12 cellular contexts compared by ENCODE assay signal in the genomic region with DNA sequence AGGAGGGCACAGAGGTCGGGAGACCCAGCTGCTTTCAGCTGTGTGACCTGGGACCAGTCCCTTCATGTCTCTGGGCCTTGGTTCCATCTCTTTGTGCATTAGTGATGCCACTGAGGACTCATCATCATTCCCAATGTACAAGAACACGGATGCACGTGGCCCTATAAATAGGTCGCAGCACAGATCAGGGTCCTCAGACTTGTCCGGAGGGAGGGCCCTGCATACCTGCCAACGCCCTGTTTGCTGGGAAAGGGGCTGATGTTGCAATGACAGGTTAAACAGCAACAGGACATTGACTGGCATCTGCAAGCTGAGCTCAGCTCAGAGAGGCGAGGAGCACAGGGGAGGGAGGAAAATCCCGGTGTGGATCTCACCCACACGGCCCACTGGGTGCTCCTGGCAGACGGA. TPM values are rescaled to one million over a fixed set of nuclear protein-coding genes. Genes with fewer than 3 reads are reported as not detected.
DNase-seq lines count a peak whose midpoint lies in the region; ATAC-seq and TF ChIP-seq lines count a peak whose summit lies in the region.
"Had no signal": no experiment of that assay in that cellular context is flagged by ENCODE, and none has a peak within 500 bp of the region (broad histone marks: within the 10 kb centered on the region; RNA-seq: fewer than 3 reads in every experiment).

No MANE protein-coding gene starts in this region.

- BruUV-seq in Calu3 (replicated peaks; lab: Mats Ljungman, UMichigan) = no TSS peak
- BruUV-seq in Panc1 (replicated peaks; lab: Mats Ljungman, UMichigan) = no TSS peak
- BruUV-seq in A673 (replicated peaks; lab: Mats Ljungman, UMichigan) = no TSS peak

- peaks cover 80% of the 10 kb centered on the region for H3K4me1 Mint-ChIP-seq in Calu3 (ENCODE audit: low read depth, unreplicated experiment)
- H3K4me1 Mint-ChIP-seq in osteocyte (ENCODE audit: unreplicated experiment) = peaks cover 67% of the 10 kb centered on the region
- H3K4me1 Mint-ChIP-seq: CD4-positive, alpha-beta memory T cell; stimulated activated naive B cell treated with anti-CD40 and anti-IgM and Interleukin-4, amounts not matched to agents 10 μg/mL and 1 μg/mL and 100 μg/mL, for 72 hours; T-helper 17 cell had no signal

- DNase-seq in Calu3 (peak; percentile 91), Panc1 (ENCODE audit: low read depth, low spot score) (no peak), foreskin keratinocyte (peak; percentile 65 to 80), osteocyte (ENCODE audit: extremely low spot score, unreplicated experiment) (no peak), A673 (ENCODE audit: low spot score) (no peak), NCI-H1694 treated with DMSO at 0.1 percent for 48 hours (lab: John Stamatoyannopoulos, UW) (no peak), activated T-cell treated with anti-CD3 and anti-CD28 coated beads for 4 hours (no peak)
- DNase-seq: activated T-cell treated with anti-CD3 and anti-CD28 coated beads, Interleukin-2, amount 50 U/mL, for 48 hours; CD4-positive, alpha-beta memory T cell; stimulated activated naive B cell treated with anti-CD40 and anti-IgM and Interleukin-4, amounts not matched to agents 10 μg/mL and 1 μg/mL and 100 μg/mL, for 72 hours; T-helper 17 cell had no signal

- ATAC-seq in Panc1 = no peak
- ATAC-seq in foreskin keratinocyte = no peak
- no peak for ATAC-seq in HG03108 (IDR thresholded peaks at IDR 0.05; ENCODE audit: unreplicated experiment)
- ATAC-seq: stimulated activated naive B cell treated with anti-CD40 and anti-IgM and Interleukin-4, amounts not matched to agents 10 μg/mL and 1 μg/mL and 100 μg/mL, for 72 hours; T-helper 17 cell had no signal

- CTCF ChIA-PET in Calu3 (lab: Charles Lee) = interaction anchor here (0.6 to 3.2 kb wide), 18 partner anchors 9 to 275 kb away, joined by 3 to 27 read pairs (median 6); a partner anchor contains a TSS
- CTCF ChIA-PET in Panc1 (lab: Charles Lee) = no interaction called here
- CTCF ChIA-PET in A673 (lab: Charles Lee) = no interaction called here

- H3K36me3 Mint-ChIP-seq in Calu3 (ENCODE audit: insufficient read depth, unreplicated experiment) (peaks cover 93% of the 10 kb centered on the region), osteocyte (ENCODE audit: unreplicated experiment) (peaks cover 4% of the 10 kb centered on the region)
- H3K36me3 Mint-ChIP-seq: CD4-positive, alpha-beta memory T cell had no signal

- H3K4me3 ChIP-seq in Panc1 (ENCODE audit: low read depth in 2 of 2, low read length in 2 of 2) = no peak overlapping the region
- H3K4me3 ChIP-seq in A673 (ENCODE audit: low read depth, low read length, poor library complexity, severe bottlenecking) = no peak overlapping the region

- in situ Hi-C loops in Panc1 (cut with HindIII; ENCODE audit: low pct_unique_long_range_greater_than_20kb, low sequenced_read_pairs) = no loop called here

- intact Hi-C loops in Calu3 (cut with micrococcal nuclease; ENCODE audit: unreplicated experiment) (loop anchor here (1.0 kb wide), 1 partner anchor 23 kb away; no protein-coding TSS in a partner anchor), Panc1 (cut with micrococcal nuclease; ENCODE audit: unreplicated experiment) (no loop called here), A673 (cut with micrococcal nuclease; ENCODE audit: unreplicated experiment) (no loop called here)

- H3K9me3 Mint-ChIP-seq in Calu3 (ENCODE audit: low read depth, unreplicated experiment) (no peaks in the 10 kb centered on the region), osteocyte (ENCODE audit: unreplicated experiment) (no peaks in the 10 kb centered on the region)
- H3K9me3 Mint-ChIP-seq: CD4-positive, alpha-beta memory T cell; stimulated activated naive B cell treated with anti-CD40 and anti-IgM and Interleukin-4, amounts not matched to agents 10 μg/mL and 1 μg/mL and 100 μg/mL, for 72 hours had no signal

- H3K36me3 ChIP-seq in Panc1 (ENCODE audit: control insufficient read depth, insufficient read depth, low read length) (peaks cover 3% of the 10 kb centered on the region; the same call in 1 of the 2 replicates), A673 (ENCODE audit: insufficient read depth, low read length, poor library complexity, severe bottlenecking) (no peaks in the 10 kb centered on the region)

- no peaks in the 10 kb centered on the region for H3K27me3 Mint-ChIP-seq in Calu3 (ENCODE audit: unreplicated experiment)
- no peaks in the 10 kb centered on the region for H3K27me3 Mint-ChIP-seq in osteocyte (ENCODE audit: unreplicated experiment)

- H3K27me3 ChIP-seq in Panc1 (ENCODE audit: control insufficient read depth, insufficient read depth, low read length) (no peaks in the 10 kb centered on the region), foreskin keratinocyte (no peaks in the 10 kb centered on the region), A673 (replicated peaks; ENCODE audit: insufficient read depth, low read depth, low read length, poor library complexity) (no peaks in the 10 kb centered on the region)

- H3K27ac ChIP-seq in Panc1 (ENCODE audit: low read length) (peak overlapping the region; percentile 72), foreskin keratinocyte (peak overlapping the region; percentile 81), A673 (ENCODE audit: low read depth, low read length, poor library complexity, severe bottlenecking) (no peak overlapping the region)

- H3K4me1 ChIP-seq in Panc1 (ENCODE audit: control insufficient read depth, insufficient read depth, low read length) (peaks cover 29% of the 10 kb centered on the region), foreskin keratinocyte (peaks cover 25% of the 10 kb centered on the region), A673 (ENCODE audit: insufficient read depth, low read length, poor library complexity, severe bottlenecking) (peaks cover 11% of the 10 kb centered on the region)

- POLR2A ChIA-PET in Panc1 (lab: Charles Lee) = no interaction called here
- POLR2A ChIA-PET in A673 (lab: Charles Lee; ENCODE audit: low non-redundant PET) = no interaction called here

- H3K27ac Mint-ChIP-seq in Calu3 (ENCODE audit: unreplicated experiment) (peak overlapping the region; percentile 94), osteocyte (ENCODE audit: unreplicated experiment) (peak overlapping the region; percentile 81)
- H3K27ac Mint-ChIP-seq: CD4-positive, alpha-beta memory T cell; stimulated activated naive B cell treated with anti-CD40 and anti-IgM and Interleukin-4, amounts not matched to agents 10 μg/mL and 1 μg/mL and 100 μg/mL, for 72 hours; T-helper 17 cell had no signal

- H3K9me3 ChIP-seq in Panc1 (ENCODE audit: control insufficient read depth, insufficient read depth, low read depth, low read length) (no peaks in the 10 kb centered on the region), A673 (ENCODE audit: low read depth, low read length, poor library complexity, severe bottlenecking) (no peaks in the 10 kb centered on the region)

- H3K4me3 Mint-ChIP-seq in Calu3 (ENCODE audit: low read depth, unreplicated experiment) (peak overlapping the region; percentile 20), osteocyte (ENCODE audit: unreplicated experiment) (no peak overlapping the region)
- H3K4me3 Mint-ChIP-seq: CD4-positive, alpha-beta memory T cell; stimulated activated naive B cell treated with anti-CD40 and anti-IgM and Interleukin-4, amounts not matched to agents 10 μg/mL and 1 μg/mL and 100 μg/mL, for 72 hours; T-helper 17 cell had no signal

- TF ChIP-seq CTCF in Calu3 (IDR thresholded peaks at IDR 0.05; ENCODE audit: unreplicated experiment) (no peak), Panc1 (IDR thresholded peaks at IDR 0.05) (no peak), foreskin keratinocyte (conservative IDR thresholded peaks at IDR 0.05) (no peak), osteocyte (IDR thresholded peaks at IDR 0.05) (no peak), A673 (conservative IDR thresholded peaks at IDR 0.05; ENCODE audit: low read depth, low read length) (no peak)

RNA-seq across cellular contexts. Expression of a gene that starts 21.8 kb away (rescaled TPM):
- 261 and 311 TPM in 2 replicates for total RNA-seq in Calu3 (2022)
- total RNA-seq in Panc1 (2021; ENCODE audit: unreplicated experiment) = 113 TPM
- polyA plus RNA-seq in Panc1 (2012; ENCODE audit: insufficient read length) = 205 TPM
- 17.4 and 41.2 TPM in 2 replicates for total RNA-seq in foreskin keratinocyte
- polyA plus RNA-seq in foreskin keratinocyte = 13.7 and 29.5 TPM in 2 replicates
- total RNA-seq in osteocyte = 29.2 and 32.7 TPM in 2 replicates
- total RNA-seq in A673 (2021) = 0.43 and 0.85 TPM in 2 replicates

Comparison
In these comparisons a context has a peak if more than half of its experiments do, and no peak if none do; other contexts are left out.
1. DNase-seq: peak in Calu3 (single experiment) and foreskin keratinocyte (2 of 2); none in Panc1 (single experiment), osteocyte (single experiment), A673 (single experiment), NCI-H1694 treated with DMSO at 0.1 percent for 48 hours (single experiment) and activated T-cell treated with anti-CD3 and anti-CD28 coated beads for 4 hours (single experiment).